30 cellular contexts compared by ENCODE assay signal in the genomic region with DNA sequence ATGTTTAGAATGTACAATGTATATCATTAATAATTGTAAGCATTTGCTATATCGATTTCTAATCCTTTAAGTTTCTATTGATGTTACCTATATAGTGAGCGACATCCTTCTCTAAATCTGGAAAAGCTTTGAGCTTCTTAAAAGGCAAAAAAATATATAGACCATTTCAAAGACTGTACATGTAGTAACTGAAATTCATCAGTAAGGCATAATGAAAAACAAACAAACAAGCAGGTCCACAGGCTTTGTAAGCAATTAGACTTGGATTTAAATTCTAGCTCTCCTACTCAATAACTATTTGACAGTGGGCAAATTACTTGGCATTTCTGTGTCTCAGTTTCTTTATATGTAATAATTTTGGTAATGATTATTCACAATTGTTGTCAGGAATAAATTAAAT. TPM values are rescaled to one million over a fixed set of nuclear protein-coding genes. Genes with fewer than 3 reads are reported as not detected.
"Had no signal": no experiment of that assay in that cellular context is flagged by ENCODE, and none has a peak within 500 bp of the region (broad histone marks: within the 10 kb centered on the region; RNA-seq: fewer than 3 reads in every experiment).

No MANE protein-coding gene starts in this region.

- H3K4me1 ChIP-seq: stomach, suprapubic skin, testis, thyroid gland, tibial artery, tibial nerve, transverse colon, upper lobe of left lung, upper lobe of right lung, uterus, vagina had no signal

- ATAC-seq: stimulated activated effector memory CD8-positive, alpha-beta T cell treated with anti-CD3 and anti-CD28 coated beads, Interleukin-12 subunit alpha, Interleukin-12 subunit beta, amount 100 ng/mL, for 72 hours; stimulated activated memory B cell treated with anti-CD40 and anti-IgM and Interleukin-4, amounts not matched to agents 10 μg/mL and 1 μg/mL and 100 μg/mL, for 72 hours; stimulated activated naive B cell treated with anti-CD40 and anti-IgM and Interleukin-4, amounts not matched to agents 10 μg/mL and 1 μg/mL and 100 μg/mL, for 72 hours; stimulated activated naive CD8-positive, alpha-beta T cell treated with anti-CD3 and anti-CD28 coated beads, Interleukin-15, amount 100 ng/mL, for 72 hours; stimulated activated naive CD8-positive, alpha-beta T cell treated with anti-CD3 and anti-CD28 coated beads, Interleukin-15, Interleukin-2, amounts not matched to agents 100 U/mL and 50 U/mL, for 24 hours; upper lobe of right lung had no signal

- H3K4me3 ChIP-seq: stomach, suprapubic skin, testis, thoracic aorta, thyroid gland, tibial artery, tibial nerve, transverse colon, upper lobe of left lung, upper lobe of right lung, uterus, vagina had no signal

- H3K27me3 ChIP-seq: stomach, testis, thyroid gland, tibial artery, tibial nerve, upper lobe of left lung, uterus, vagina had no signal

- DNase-seq: stimulated activated CD4-positive, alpha-beta T cell treated with anti-CD3 and anti-CD28 coated beads, Interleukin-2, amount 100 ng/mL, for 48 hours; stimulated activated CD4-positive, alpha-beta T cell treated with anti-CD3 and anti-CD28 coated beads, Interleukin-4, amount 100 ng/mL, for 1 hour; stimulated activated CD4-positive, alpha-beta T cell treated with anti-CD3 and anti-CD28 coated beads, Interleukin-4, amount 100 ng/mL, for 24 hours; stimulated activated CD4-positive, alpha-beta T cell treated with anti-CD3 and anti-CD28 coated beads, Interleukin-4, amount 100 ng/mL, for 4 hours; stimulated activated CD8-positive, alpha-beta memory T cell treated with anti-CD3 and anti-CD28 coated beads, Interleukin-4, amount 100 ng/mL, for 48 hours; stimulated activated naive B cell treated with anti-CD40 and anti-IgM and Interleukin-4, amounts not matched to agents 10 μg/mL and 1 μg/mL and 100 μg/mL, for 72 hours; stimulated activated naive CD4-positive, alpha-beta T cell; stimulated activated naive CD4-positive, alpha-beta T cell treated with Interleukin-2 at 50 U/mL for 16 hours; stimulated activated naive CD8-positive, alpha-beta T cell treated with anti-CD3 and anti-CD28 coated beads, Interleukin-15, amount 100 ng/mL, for 72 hours; stimulated activated naive CD8-positive, alpha-beta T cell treated with anti-CD3 and anti-CD28 coated beads, Interleukin-15, Interleukin-2, amounts not matched to agents 100 U/mL and 50 U/mL, for 24 hours; stomach; substantia nigra; testis; thyroid gland; tibial artery; transverse colon; trophoblast cell; upper lobe of left lung; upper lobe of right lung; uterus had no signal

- H3K9me3 ChIP-seq: stomach, suprapubic skin, testis, thoracic aorta, thyroid gland, tibial artery, transverse colon, upper lobe of left lung, upper lobe of right lung, uterus, vagina had no signal

- H3K36me3 ChIP-seq: stomach, suprapubic skin, thoracic aorta, thyroid gland, tibial artery, tibial nerve, transverse colon, upper lobe of left lung, upper lobe of right lung, uterus, vagina had no signal

- H3K27ac ChIP-seq: stomach, suprapubic skin, testis, thoracic aorta, thyroid gland, tibial artery, tibial nerve, transverse colon, upper lobe of left lung, upper lobe of right lung, uterus, vagina had no signal

RNA-seq across cellular contexts. Expression of gene NACA2, which starts 51.7 kb away (rescaled TPM):
- total RNA-seq: stomach, subcutaneous adipose tissue, suprapubic skin, temporal lobe, thoracic aorta, thyroid gland, tibial nerve, transverse colon, upper lobe of left lung, upper lobe of right lung, ureter, urinary bladder, uterus, vagina had no signal
- polyA plus RNA-seq: urinary bladder had no signal
